In the genomic region with DNA sequence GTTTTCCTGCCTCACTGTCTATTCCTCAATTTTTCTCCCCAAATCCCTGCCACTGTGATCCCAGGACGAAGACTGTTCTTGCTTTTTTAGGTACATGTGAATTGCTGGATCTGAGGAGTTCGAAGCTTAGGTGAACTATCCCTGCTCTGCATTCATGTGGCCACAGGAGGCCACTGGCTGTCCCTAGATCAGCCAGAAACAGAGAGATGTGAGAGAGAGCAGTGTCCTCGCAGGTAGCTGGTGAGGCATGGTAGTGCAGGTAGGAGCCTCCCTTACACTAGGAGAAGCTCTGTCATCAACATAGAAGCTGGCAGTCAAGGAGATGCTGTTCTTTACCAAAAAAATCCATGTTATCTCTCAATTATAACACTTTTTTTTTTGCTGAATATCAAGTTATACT, we compare ENCODE assay signal across 2 cellular contexts.
TF ChIP-seq lines count a peak whose summit lies in the region.

No MANE protein-coding gene starts in this region.

TF ChIP-seq in HCT116, 20 proteins besides CTCF, POLR2A, EP300 and RAD21 (continued from another document):
- no peak for TF ChIP-seq POLR2AphosphoS5 (IDR thresholded peaks at IDR 0.05; ENCODE audit: low read depth, low read length)
- TF ChIP-seq, protein P1, sequence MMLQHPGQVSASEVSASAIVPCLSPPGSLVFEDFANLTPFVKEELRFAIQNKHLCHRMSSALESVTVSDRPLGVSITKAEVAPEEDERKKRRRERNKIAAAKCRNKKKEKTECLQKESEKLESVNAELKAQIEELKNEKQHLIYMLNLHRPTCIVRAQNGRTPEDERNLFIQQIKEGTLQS (IDR thresholded peaks at IDR 0.05) = no peak
- TF ChIP-seq EZH2 (IDR thresholded peaks at IDR 0.05) = no peak

TF ChIP-seq in SK-N-SH, 30 proteins besides CTCF, POLR2A, EP300 and RAD21 (continued from another document):
- TF ChIP-seq, protein P2, sequence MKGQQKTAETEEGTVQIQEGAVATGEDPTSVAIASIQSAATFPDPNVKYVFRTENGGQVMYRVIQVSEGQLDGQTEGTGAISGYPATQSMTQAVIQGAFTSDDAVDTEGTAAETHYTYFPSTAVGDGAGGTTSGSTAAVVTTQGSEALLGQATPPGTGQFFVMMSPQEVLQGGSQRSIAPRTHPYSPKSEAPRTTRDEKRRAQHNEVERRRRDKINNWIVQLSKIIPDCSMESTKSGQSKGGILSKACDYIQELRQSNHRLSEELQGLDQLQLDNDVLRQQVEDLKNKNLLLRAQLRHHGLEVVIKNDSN (IDR thresholded peaks at IDR 0.05; ENCODE audit: borderline replicate concordance, low read depth) = no peak
- TF ChIP-seq, protein P3, sequence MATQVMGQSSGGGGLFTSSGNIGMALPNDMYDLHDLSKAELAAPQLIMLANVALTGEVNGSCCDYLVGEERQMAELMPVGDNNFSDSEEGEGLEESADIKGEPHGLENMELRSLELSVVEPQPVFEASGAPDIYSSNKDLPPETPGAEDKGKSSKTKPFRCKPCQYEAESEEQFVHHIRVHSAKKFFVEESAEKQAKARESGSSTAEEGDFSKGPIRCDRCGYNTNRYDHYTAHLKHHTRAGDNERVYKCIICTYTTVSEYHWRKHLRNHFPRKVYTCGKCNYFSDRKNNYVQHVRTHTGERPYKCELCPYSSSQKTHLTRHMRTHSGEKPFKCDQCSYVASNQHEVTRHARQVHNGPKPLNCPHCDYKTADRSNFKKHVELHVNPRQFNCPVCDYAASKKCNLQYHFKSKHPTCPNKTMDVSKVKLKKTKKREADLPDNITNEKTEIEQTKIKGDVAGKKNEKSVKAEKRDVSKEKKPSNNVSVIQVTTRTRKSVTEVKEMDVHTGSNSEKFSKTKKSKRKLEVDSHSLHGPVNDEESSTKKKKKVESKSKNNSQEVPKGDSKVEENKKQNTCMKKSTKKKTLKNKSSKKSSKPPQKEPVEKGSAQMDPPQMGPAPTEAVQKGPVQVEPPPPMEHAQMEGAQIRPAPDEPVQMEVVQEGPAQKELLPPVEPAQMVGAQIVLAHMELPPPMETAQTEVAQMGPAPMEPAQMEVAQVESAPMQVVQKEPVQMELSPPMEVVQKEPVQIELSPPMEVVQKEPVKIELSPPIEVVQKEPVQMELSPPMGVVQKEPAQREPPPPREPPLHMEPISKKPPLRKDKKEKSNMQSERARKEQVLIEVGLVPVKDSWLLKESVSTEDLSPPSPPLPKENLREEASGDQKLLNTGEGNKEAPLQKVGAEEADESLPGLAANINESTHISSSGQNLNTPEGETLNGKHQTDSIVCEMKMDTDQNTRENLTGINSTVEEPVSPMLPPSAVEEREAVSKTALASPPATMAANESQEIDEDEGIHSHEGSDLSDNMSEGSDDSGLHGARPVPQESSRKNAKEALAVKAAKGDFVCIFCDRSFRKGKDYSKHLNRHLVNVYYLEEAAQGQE (IDR thresholded peaks at IDR 0.05; ENCODE audit: low read depth, low read length) = no peak
- TF ChIP-seq ELF1 (IDR thresholded peaks at IDR 0.05) (no peak), TAF1 (IDR thresholded peaks at IDR 0.05; ENCODE audit: borderline replicate concordance, low read depth, low read length) (no peak), YY1 (IDR thresholded peaks at IDR 0.05; ENCODE audit: low read depth) (no peak), TCF12 (IDR thresholded peaks at IDR 0.05) (no peak), SIN3A (IDR thresholded peaks at IDR 0.05; ENCODE audit: borderline replicate concordance, low read depth, low read length) (no peak), CHD2 (IDR thresholded peaks at IDR 0.05; ENCODE audit: low read length, partially characterized antibody) (no peak), NFIC (IDR thresholded peaks at IDR 0.05; ENCODE audit: borderline replicate concordance) (no peak), FOXJ3 (CRISPR knock-in tag; IDR thresholded peaks at IDR 0.05) (no peak), RCOR1 (IDR thresholded peaks at IDR 0.05; ENCODE audit: low read length) (no peak), NRF1 (IDR thresholded peaks at IDR 0.05; ENCODE audit: low read depth, low read length) (no peak)
- TF ChIP-seq, protein P4, sequence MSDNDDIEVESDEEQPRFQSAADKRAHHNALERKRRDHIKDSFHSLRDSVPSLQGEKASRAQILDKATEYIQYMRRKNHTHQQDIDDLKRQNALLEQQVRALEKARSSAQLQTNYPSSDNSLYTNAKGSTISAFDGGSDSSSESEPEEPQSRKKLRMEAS (IDR thresholded peaks at IDR 0.05; ENCODE audit: low read depth) = no peak
- TF ChIP-seq, protein P5, sequence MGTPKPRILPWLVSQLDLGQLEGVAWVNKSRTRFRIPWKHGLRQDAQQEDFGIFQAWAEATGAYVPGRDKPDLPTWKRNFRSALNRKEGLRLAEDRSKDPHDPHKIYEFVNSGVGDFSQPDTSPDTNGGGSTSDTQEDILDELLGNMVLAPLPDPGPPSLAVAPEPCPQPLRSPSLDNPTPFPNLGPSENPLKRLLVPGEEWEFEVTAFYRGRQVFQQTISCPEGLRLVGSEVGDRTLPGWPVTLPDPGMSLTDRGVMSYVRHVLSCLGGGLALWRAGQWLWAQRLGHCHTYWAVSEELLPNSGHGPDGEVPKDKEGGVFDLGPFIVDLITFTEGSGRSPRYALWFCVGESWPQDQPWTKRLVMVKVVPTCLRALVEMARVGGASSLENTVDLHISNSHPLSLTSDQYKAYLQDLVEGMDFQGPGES (IDR thresholded peaks at IDR 0.05; ENCODE audit: low read depth, low read length) = no peak
- TF ChIP-seq, protein P6, sequence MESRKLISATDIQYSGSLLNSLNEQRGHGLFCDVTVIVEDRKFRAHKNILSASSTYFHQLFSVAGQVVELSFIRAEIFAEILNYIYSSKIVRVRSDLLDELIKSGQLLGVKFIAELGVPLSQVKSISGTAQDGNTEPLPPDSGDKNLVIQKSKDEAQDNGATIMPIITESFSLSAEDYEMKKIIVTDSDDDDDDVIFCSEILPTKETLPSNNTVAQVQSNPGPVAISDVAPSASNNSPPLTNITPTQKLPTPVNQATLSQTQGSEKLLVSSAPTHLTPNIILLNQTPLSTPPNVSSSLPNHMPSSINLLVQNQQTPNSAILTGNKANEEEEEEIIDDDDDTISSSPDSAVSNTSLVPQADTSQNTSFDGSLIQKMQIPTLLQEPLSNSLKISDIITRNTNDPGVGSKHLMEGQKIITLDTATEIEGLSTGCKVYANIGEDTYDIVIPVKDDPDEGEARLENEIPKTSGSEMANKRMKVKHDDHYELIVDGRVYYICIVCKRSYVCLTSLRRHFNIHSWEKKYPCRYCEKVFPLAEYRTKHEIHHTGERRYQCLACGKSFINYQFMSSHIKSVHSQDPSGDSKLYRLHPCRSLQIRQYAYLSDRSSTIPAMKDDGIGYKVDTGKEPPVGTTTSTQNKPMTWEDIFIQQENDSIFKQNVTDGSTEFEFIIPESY (IDR thresholded peaks at IDR 0.05; ENCODE audit: borderline replicate concordance, low read depth) = no peak
